Comparison of ENCODE assay signal across 16 cellular contexts in genomic region chr11:16312242-16312641, GRCh38. TPM values are rescaled to one million over a fixed set of nuclear protein-coding genes. Genes with fewer than 3 reads are reported as not detected.
DNase-seq lines count a peak whose midpoint lies in the region; ATAC-seq and TF ChIP-seq lines count a peak whose summit lies in the region.
"Had no signal": no experiment of that assay in that cellular context is flagged by ENCODE, and none has a peak within 500 bp of the region (broad histone marks: within the 10 kb centered on the region; RNA-seq: fewer than 3 reads in every experiment).

No MANE protein-coding gene starts in this region.

- DNase-seq in SHP77 (lab: John Stamatoyannopoulos, UW) (peak; percentile 8 to 23), SHP77 treated with DMSO at 0.1 percent for 48 hours (lab: John Stamatoyannopoulos, UW) (no peak), NCI-H345 treated with DMSO at 0.1 percent for 48 hours (lab: John Stamatoyannopoulos, UW; ENCODE audit: unreplicated experiment) (peak; percentile 13), NCI-H82 treated with DMSO at 0.1 percent for 48 hours (lab: John Stamatoyannopoulos, UW; ENCODE audit: unreplicated experiment) (peak; percentile 10), NCI-H526 (lab: John Stamatoyannopoulos, UW) (no peak), gastrocnemius medialis (no peak)
- DNase-seq: C1 segment of cervical spinal cord, HCEC 1CT, Kasumi-1, MM.1S, NCI-H1105 treated with DMSO at 0.1 percent for 48 hours, NCI-H1930, NCI-H446, PC-3 had no signal

- peak overlapping the region in 2 of 4 donors; percentile 23 to 30 for H3K27ac ChIP-seq in gastrocnemius medialis
- H3K27ac ChIP-seq: HL-60 had no signal

- TF ChIP-seq POLR2A in gastrocnemius medialis (IDR thresholded peaks at IDR 0.05), result no peak

- no peaks in the 10 kb centered on the region for H3K36me3 ChIP-seq in gastrocnemius medialis

- TF ChIP-seq CTCF in gastrocnemius medialis (IDR thresholded peaks at IDR 0.05 in 4 of 5, conservative IDR thresholded peaks at IDR 0.05 in 1 of 5), result no peak

- peaks cover 12 to 27% of the 10 kb centered on the region in 2 donors for H3K4me1 ChIP-seq in gastrocnemius medialis

- ATAC-seq in gastrocnemius medialis (no peak), GM21360 (IDR thresholded peaks at IDR 0.05; ENCODE audit: unreplicated experiment) (no peak)
- ATAC-seq: PC-3 had no signal

- H3K9me3 ChIP-seq in gastrocnemius medialis, result no peaks in the 10 kb centered on the region

- no peak overlapping the region for H3K4me3 ChIP-seq in gastrocnemius medialis

- intact Hi-C loops in gastrocnemius medialis (cut with DNase I; ENCODE audit: low total_unique reads), result no loop called here

- in situ Hi-C loops in gastrocnemius medialis (cut with MboI; ENCODE audit: low sequenced_read_pairs in 4 of 4), result no loop called here

- no peaks in the 10 kb centered on the region for H3K27me3 ChIP-seq in gastrocnemius medialis

RNA-seq across cellular contexts. Expression of gene SOX6, which starts 44.1 kb away (rescaled TPM):
- total RNA-seq in gastrocnemius medialis, result 10 to 100 TPM; 25.3 to 42.3 (median 37.4) TPM
- total RNA-seq: PC-3 had no signal

Comparison
In these comparisons a context has a peak if more than half of its experiments do, and no peak if none do; other contexts are left out.
1. DNase-seq: peak in SHP77 (2 of 2), NCI-H345 treated with DMSO at 0.1 percent for 48 hours (single experiment) and NCI-H82 treated with DMSO at 0.1 percent for 48 hours (single experiment); none in SHP77 treated with DMSO at 0.1 percent for 48 hours (single experiment), NCI-H526 (0 of 2) and gastrocnemius medialis (0 of 2).